8 cellular contexts compared by ENCODE assay signal in genomic region chr1:169368406-169368769, GRCh38. TPM values are rescaled to one million over a fixed set of nuclear protein-coding genes. Genes with fewer than 3 reads are reported as not detected.
DNase-seq lines count a peak whose midpoint lies in the region; ATAC-seq and TF ChIP-seq lines count a peak whose summit lies in the region.

No MANE protein-coding gene starts in this region.

- intact Hi-C loops in psoas muscle (cut with DNase I), result loop anchor here in 1 of 2 donors (10.0 kb wide), 1 partner anchor 116 kb away; the partner anchor contains the start of gene SLC19A2

- peaks cover 0 to 41% of the 10 kb centered on the region in 2 donors for H3K36me3 ChIP-seq in psoas muscle (ENCODE audit: insufficient read depth in 1 of 2, low read depth in 1 of 2)

- no peak overlapping the region for H3K4me3 Mint-ChIP-seq in activated CD8-positive, alpha-beta T cell treated with anti-CD3 and anti-CD28 coated beads, Interleukin-2, amount 10 ng/mL, durations not matched to agents 7 days and 5 days

- CTCF ChIA-PET in activated CD8-positive, alpha-beta T cell treated with anti-CD3 and anti-CD28 coated beads, Interleukin-2, amount 10 ng/mL, durations not matched to agents 7 days and 5 days (lab: Charles Lee), result interaction anchor here (0.8 to 1.6 kb wide), 7 partner anchors 8 to 1134 kb away, joined by 3 to 6 read pairs (median 5); partner anchors contain the start of gene F5

- H3K27me3 ChIP-seq in psoas muscle (ENCODE audit: insufficient read depth in 3 of 3, low read length in 2 of 3), result no peaks in the 10 kb centered on the region

- H3K27ac ChIP-seq in psoas muscle, result peak overlapping the region; percentile 91

- DNase-seq in LHCN-M2 (ENCODE audit: low read depth), result peak; percentile 8
- peak; percentile 55 for DNase-seq in activated CD8-positive, alpha-beta T cell treated with anti-CD3 and anti-CD28 coated beads, Interleukin-2, amount 10 ng/mL, durations not matched to agents 7 days and 5 days
- peak; percentile 3 for DNase-seq in fibroblast of gingiva (ENCODE audit: low read depth)
- DNase-seq in psoas muscle, result no peak

- no peak overlapping the region for H3K27ac Mint-ChIP-seq in activated CD8-positive, alpha-beta T cell treated with anti-CD3 and anti-CD28 coated beads, Interleukin-2, amount 10 ng/mL, durations not matched to agents 7 days and 5 days

- TF ChIP-seq CTCF in psoas muscle (IDR thresholded peaks at IDR 0.05), result no peak

- H3K4me1 ChIP-seq in psoas muscle, result peaks cover 18% of the 10 kb centered on the region

- H3K27me3 Mint-ChIP-seq in activated CD8-positive, alpha-beta T cell treated with anti-CD3 and anti-CD28 coated beads, Interleukin-2, amount 10 ng/mL, durations not matched to agents 7 days and 5 days (ENCODE audit: low read depth), result no peaks in the 10 kb centered on the region

- 0 to 2% (median 0%) methylated on average over 16 of the region's 16 CpGs for WGBS in psoas muscle, 3 donors

- POLR2A ChIA-PET in activated CD8-positive, alpha-beta T cell treated with anti-CD3 and anti-CD28 coated beads, Interleukin-2, amount 10 ng/mL, durations not matched to agents 7 days and 5 days (lab: Charles Lee), result interaction anchor here (0.7 to 1.8 kb wide), 9 partner anchors 17 to 1432 kb away, joined by 3 to 8 read pairs (median 4); partner anchors contain the start of genes DCAF6, METTL18, MPC2 and SCYL3

- H3K9me3 ChIP-seq in psoas muscle, result no peaks in the 10 kb centered on the region

- H3K36me3 Mint-ChIP-seq in activated CD8-positive, alpha-beta T cell treated with anti-CD3 and anti-CD28 coated beads, Interleukin-2, amount 10 ng/mL, durations not matched to agents 7 days and 5 days (ENCODE audit: low read depth), result peaks cover 27% of the 10 kb centered on the region

- H3K4me1 Mint-ChIP-seq in activated CD8-positive, alpha-beta T cell treated with anti-CD3 and anti-CD28 coated beads, Interleukin-2, amount 10 ng/mL, durations not matched to agents 7 days and 5 days (ENCODE audit: low read depth), result peaks cover 38% of the 10 kb centered on the region

- peaks cover 8% of the 10 kb centered on the region for H3K9me3 Mint-ChIP-seq in activated CD8-positive, alpha-beta T cell treated with anti-CD3 and anti-CD28 coated beads, Interleukin-2, amount 10 ng/mL, durations not matched to agents 7 days and 5 days (ENCODE audit: insufficient read depth)

- ATAC-seq in activated CD8-positive, alpha-beta T cell treated with anti-CD3 and anti-CD28 coated beads, Interleukin-2, amount 10 ng/mL, durations not matched to agents 7 days and 5 days, result peak; percentile 18
- peak in 2 of 4 donors; percentile 15 to 46 for ATAC-seq in psoas muscle
- ATAC-seq in HG02852 (IDR thresholded peaks at IDR 0.05; ENCODE audit: unreplicated experiment), result no peak
- ATAC-seq in GM18907 (IDR thresholded peaks at IDR 0.05; ENCODE audit: unreplicated experiment), result no peak
- no peak for ATAC-seq in HG03378 (IDR thresholded peaks at IDR 0.05; ENCODE audit: unreplicated experiment)

- H3K4me3 ChIP-seq in GM08714 (ENCODE audit: low read length) (peak overlapping the region; percentile 89), psoas muscle (peak overlapping the region; percentile 88)

RNA-seq across cellular contexts. Expression of gene BLZF1, which starts 0.4 kb away (rescaled TPM):
- total RNA-seq in LHCN-M2 (2014; rRNA removed) (31.4 and 32.8 TPM in 2 replicates), psoas muscle (10 to 100 TPM; 12.7 to 14.9 (median 13.7) TPM)
- 8.8 TPM for polyA plus RNA-seq in LHCN-M2 (2012)
- total RNA-seq in activated CD8-positive, alpha-beta T cell treated with anti-CD3 and anti-CD28 coated beads, Interleukin-2, amount 10 ng/mL, durations not matched to agents 7 days and 5 days, result 10 to 100 TPM; 33.9 to 34.1 TPM
- 10 to 100 TPM; 10.0 to 23.9 (median 18.4) TPM for polyA plus RNA-seq in psoas muscle

RNA-seq across cellular contexts. Expression of gene NME7, which starts 0.8 kb away (rescaled TPM):
- total RNA-seq in LHCN-M2 (2014; rRNA removed) (29.9 and 32.3 TPM in 2 replicates), psoas muscle (1 to 10 TPM; 3.9 to 6.4 (median 4.4) TPM)
- polyA plus RNA-seq in LHCN-M2 (2012), result 37.0 TPM
- 10 to 100 TPM; 20.9 to 23.2 TPM for total RNA-seq in activated CD8-positive, alpha-beta T cell treated with anti-CD3 and anti-CD28 coated beads, Interleukin-2, amount 10 ng/mL, durations not matched to agents 7 days and 5 days
- 10 to 100 TPM in 1 of 3 donors, 1 to 10 TPM in 2; 4.8 to 14.1 (median 7.9) TPM for polyA plus RNA-seq in psoas muscle

RNA-seq across cellular contexts. Expression of gene CCDC181, which starts 58.9 kb away (rescaled TPM):
- total RNA-seq in LHCN-M2 (2014; rRNA removed), result 1.4 and 2.7 TPM in 2 replicates
- polyA plus RNA-seq in LHCN-M2 (2012), result 0.19 TPM
- total RNA-seq in activated CD8-positive, alpha-beta T cell treated with anti-CD3 and anti-CD28 coated beads, Interleukin-2, amount 10 ng/mL, durations not matched to agents 7 days and 5 days, result not detected
- total RNA-seq in psoas muscle, result under 1 TPM; 0.17 to 0.87 (median 0.47) TPM
- 1 to 10 TPM in 1 of 3 donors, under 1 TPM in 2; 0.13 to 2.9 (median 0.25) TPM for polyA plus RNA-seq in psoas muscle

Comparison
In these comparisons a context has a peak if more than half of its experiments do, and no peak if none do; other contexts are left out.
1. DNase-seq: peak in LHCN-M2 (single experiment), activated CD8-positive, alpha-beta T cell treated with anti-CD3 and anti-CD28 coated beads, Interleukin-2, amount 10 ng/mL, durations not matched to agents 7 days and 5 days (single experiment) and fibroblast of gingiva (single experiment); none in psoas muscle (0 of 2).